In the genomic region with DNA sequence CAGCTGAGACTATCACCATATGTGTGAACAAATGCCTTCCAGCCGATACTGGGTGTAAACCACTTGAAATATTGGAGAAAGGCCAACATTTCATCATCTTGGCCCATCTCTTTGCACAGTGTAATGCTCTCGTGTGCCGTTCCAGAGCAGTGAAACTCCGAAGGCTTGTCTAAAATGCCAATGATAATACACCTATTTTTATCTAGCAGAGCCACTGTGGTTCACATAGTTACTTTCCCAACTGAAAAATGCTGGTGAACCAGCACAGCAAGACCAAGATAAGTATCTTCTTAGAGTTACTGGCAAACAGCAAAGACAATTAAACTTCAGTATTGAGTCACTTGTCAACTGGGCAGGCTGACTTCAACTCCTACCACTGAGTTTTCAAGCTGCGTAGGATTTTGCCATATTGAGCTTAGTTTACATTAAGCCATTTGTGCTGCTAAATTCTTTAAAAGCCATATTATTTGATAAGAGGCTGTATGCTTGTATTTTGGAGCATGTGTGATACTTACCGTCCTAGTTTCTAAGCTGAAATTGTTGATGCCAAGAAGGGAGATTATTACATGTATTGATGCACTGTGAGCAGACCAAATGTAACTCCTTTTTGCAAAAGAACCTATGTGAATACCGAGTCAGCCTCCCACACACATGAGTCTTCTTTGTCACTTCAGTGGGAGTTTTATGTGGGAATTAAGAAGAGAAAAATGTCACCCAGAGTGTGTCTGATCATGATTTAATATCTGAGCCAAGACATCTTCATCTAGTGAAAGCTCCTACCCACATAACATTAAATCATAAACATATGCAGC, we compare ENCODE assay signal across 14 cellular contexts.
DNase-seq lines count a peak whose midpoint lies in the region; ATAC-seq and TF ChIP-seq lines count a peak whose summit lies in the region.
"Had no signal": no experiment of that assay in that cellular context is flagged by ENCODE, and none has a peak within 500 bp of the region (broad histone marks: within the 10 kb centered on the region; RNA-seq: fewer than 3 reads in every experiment).

No MANE protein-coding gene starts in this region.

- no peak overlapping the region for H2AK5ac ChIP-seq in mesendoderm (ENCODE audit: low read length)

- no peak overlapping the region for H3K9ac ChIP-seq in mesendoderm (ENCODE audit: low read length)

- no peak overlapping the region for H3K23ac ChIP-seq in mesendoderm (ENCODE audit: low read length)

- peak overlapping the region; percentile 42 for H3K56ac ChIP-seq in mesendoderm (ENCODE audit: low read length)

- no peak for TF ChIP-seq CTCF in LNCaP clone FGC (IDR thresholded peaks at IDR 0.05; ENCODE audit: control insufficient read depth, extremely low read depth, insufficient read depth)
- no peak for TF ChIP-seq CTCF in choroid plexus epithelial cell (conservative IDR thresholded peaks at IDR 0.05; ENCODE audit: low read depth, low read length)
- no peak for TF ChIP-seq CTCF in adrenal gland (IDR thresholded peaks at IDR 0.05)

- H3K36me3 ChIP-seq in mesendoderm (ENCODE audit: control insufficient read depth, insufficient read depth, low read length) (no peaks in the 10 kb centered on the region), adrenal gland (replicated peaks in 1 of 2) (no peaks in the 10 kb centered on the region)
- H3K36me3 ChIP-seq: SJCRH30, vagina had no signal

- no peaks in the 10 kb centered on the region for H3K79me1 ChIP-seq in mesendoderm (ENCODE audit: low read length)

- WGBS in mesendoderm (ENCODE audit: extremely low coverage, insufficient coverage, low lambda C conversion rate), result no CpG with 5 or more reads among the region's 7 CpGs
- 72 to 86% (median 83%) methylated on average over 7 of the region's 7 CpGs for WGBS in adrenal gland, 4 donors

- H2BK120ac ChIP-seq in mesendoderm (ENCODE audit: low read depth, low read length), result no peak overlapping the region

- H2BK15ac ChIP-seq in mesendoderm (replicated peaks; ENCODE audit: low read depth), result no peak overlapping the region

- intact Hi-C loops in adrenal gland (cut with DNase I), result no loop called here

- H3K4me2 ChIP-seq in mesendoderm (ENCODE audit: low read length), result no peak overlapping the region

- H4K5ac ChIP-seq in mesendoderm (ENCODE audit: low read length), result no peak overlapping the region

- H4K8ac ChIP-seq in mesendoderm (ENCODE audit: low read depth, low read length), result no peak overlapping the region

- H3K4ac ChIP-seq in mesendoderm (ENCODE audit: low read depth, low read length), result no peak overlapping the region

- H2BK5ac ChIP-seq in mesendoderm (ENCODE audit: low read length), result no peak overlapping the region

- H3K27ac ChIP-seq in mesendoderm (ENCODE audit: low read depth, low read length) (no peak overlapping the region), adrenal gland (no peak overlapping the region)
- H3K27ac ChIP-seq: SJCRH30, vagina had no signal

- no peaks in the 10 kb centered on the region for H3K79me2 ChIP-seq in mesendoderm (ENCODE audit: control insufficient read depth, insufficient read depth, low read length)

- DNase-seq in Ammon's horn (ENCODE audit: low spot score), result peak; percentile 32
- peak; percentile 92 for DNase-seq in LNCaP clone FGC (ENCODE audit: low read depth)
- peak; percentile 27 for DNase-seq in choroid plexus epithelial cell (ENCODE audit: low read depth)
- DNase-seq in mesendoderm, result peak; percentile 55
- no peak for DNase-seq in 8988T
- DNase-seq in adrenal gland, result no peak
- DNase-seq: activated CD8-positive, alpha-beta T cell treated with anti-CD3 and anti-CD28 coated beads, Interleukin-2, amount 10 ng/mL, durations not matched to agents 7 days and 5 days; CD8-positive, alpha-beta T cell; NCI-H2029; posterior cingulate gyrus had no signal

- no peaks in the 10 kb centered on the region for H3K27me3 ChIP-seq in mesendoderm (ENCODE audit: insufficient read depth, low read length, poor library complexity)
- H3K27me3 ChIP-seq in adrenal gland, result no peaks in the 10 kb centered on the region
- H3K27me3 ChIP-seq: SJCRH30, vagina had no signal

- H3K9me3 ChIP-seq in adrenal gland (replicated peaks in 1 of 3), result no peaks in the 10 kb centered on the region
- H3K9me3 ChIP-seq: vagina had no signal

- no peak for TF ChIP-seq POLR2A in adrenal gland (IDR thresholded peaks at IDR 0.05)

- peaks cover 1% of the 10 kb centered on the region for H3K4me1 ChIP-seq in mesendoderm (ENCODE audit: control insufficient read depth, low read depth, low read length)
- H3K4me1 ChIP-seq in adrenal gland (replicated peaks in 1 of 2), result no peaks in the 10 kb centered on the region

- ATAC-seq in GM18909 (IDR thresholded peaks at IDR 0.05; ENCODE audit: poor library complexity, unreplicated experiment) (no peak), GM18519 (IDR thresholded peaks at IDR 0.05; ENCODE audit: low FRiP score, unreplicated experiment) (no peak)
- ATAC-seq: activated CD8-positive, alpha-beta T cell treated with anti-CD3 and anti-CD28 coated beads, Interleukin-2, amount 10 ng/mL, durations not matched to agents 7 days and 5 days; CD8-positive, alpha-beta T cell had no signal

- no peak overlapping the region for H3K18ac ChIP-seq in mesendoderm (ENCODE audit: low read length)

- H3K4me3 ChIP-seq in LNCaP clone FGC (ENCODE audit: low read depth, low read length), result no peak overlapping the region
- H3K4me3 ChIP-seq in choroid plexus epithelial cell (ENCODE audit: low read depth, low read length), result no peak overlapping the region
- H3K4me3 ChIP-seq in mesendoderm (ENCODE audit: low read length), result no peak overlapping the region
- H3K4me3 ChIP-seq in adrenal gland, result no peak overlapping the region
- H3K4me3 ChIP-seq: SJCRH30, vagina had no signal

Comparison
In these comparisons a context has a peak if more than half of its experiments do, and no peak if none do; other contexts are left out.
1. DNase-seq: peak in Ammon's horn (single experiment), LNCaP clone FGC (single experiment), choroid plexus epithelial cell (single experiment) and mesendoderm (single experiment); none in 8988T (single experiment) and adrenal gland (0 of 7).